ENCODE assay signal across 27 cellular contexts in genomic region chr16:61460020-61460419, GRCh38.
"Had no signal": no experiment of that assay in that cellular context is flagged by ENCODE, and none has a peak within 500 bp of the region (broad histone marks: within the 10 kb centered on the region; RNA-seq: fewer than 3 reads in every experiment).

No MANE protein-coding gene starts in this region.

- H3K4me1 ChIP-seq: stomach, suprapubic skin, testis, thyroid gland, tibial artery, tibial nerve, transverse colon, upper lobe of left lung, upper lobe of right lung, uterus, vagina had no signal

- FAIRE-seq: urothelium cell line had no signal

- H3K27me3 ChIP-seq: stomach, suprapubic skin, testis, thyroid gland, tibial artery, tibial nerve, transverse colon, upper lobe of left lung, upper lobe of right lung, uterus, vagina had no signal

- DNase-seq: stimulated activated CD4-positive, alpha-beta T cell treated with anti-CD3 and anti-CD28 coated beads, Interleukin-2, amount 100 ng/mL, for 48 hours; stimulated activated CD4-positive, alpha-beta T cell treated with anti-CD3 and anti-CD28 coated beads, Interleukin-4, amount 100 ng/mL, for 1 hour; stimulated activated CD4-positive, alpha-beta T cell treated with anti-CD3 and anti-CD28 coated beads, Interleukin-4, amount 100 ng/mL, for 24 hours; stimulated activated CD4-positive, alpha-beta T cell treated with anti-CD3 and anti-CD28 coated beads, Interleukin-4, amount 100 ng/mL, for 4 hours; stimulated activated CD8-positive, alpha-beta memory T cell treated with anti-CD3 and anti-CD28 coated beads, Interleukin-4, amount 100 ng/mL, for 48 hours; stimulated activated naive B cell treated with anti-CD40 and anti-IgM and Interleukin-4, amounts not matched to agents 10 μg/mL and 1 μg/mL and 100 μg/mL, for 72 hours; stimulated activated naive CD4-positive, alpha-beta T cell; stimulated activated naive CD4-positive, alpha-beta T cell treated with Interleukin-2 at 50 U/mL for 16 hours; stimulated activated naive CD8-positive, alpha-beta T cell treated with anti-CD3 and anti-CD28 coated beads, Interleukin-15, amount 100 ng/mL, for 72 hours; stimulated activated naive CD8-positive, alpha-beta T cell treated with anti-CD3 and anti-CD28 coated beads, Interleukin-15, Interleukin-2, amounts not matched to agents 100 U/mL and 50 U/mL, for 24 hours; stomach; substantia nigra; testis; thyroid gland; tibial artery; transverse colon; trophoblast cell; upper lobe of left lung; upper lobe of right lung; uterus had no signal

- ATAC-seq: stimulated activated effector memory CD8-positive, alpha-beta T cell treated with anti-CD3 and anti-CD28 coated beads, Interleukin-12 subunit alpha, Interleukin-12 subunit beta, amount 100 ng/mL, for 72 hours; stimulated activated memory B cell treated with anti-CD40 and anti-IgM and Interleukin-4, amounts not matched to agents 10 μg/mL and 1 μg/mL and 100 μg/mL, for 72 hours; stimulated activated naive B cell treated with anti-CD40 and anti-IgM and Interleukin-4, amounts not matched to agents 10 μg/mL and 1 μg/mL and 100 μg/mL, for 72 hours; stimulated activated naive CD8-positive, alpha-beta T cell treated with anti-CD3 and anti-CD28 coated beads, Interleukin-15, amount 100 ng/mL, for 72 hours; stimulated activated naive CD8-positive, alpha-beta T cell treated with anti-CD3 and anti-CD28 coated beads, Interleukin-15, Interleukin-2, amounts not matched to agents 100 U/mL and 50 U/mL, for 24 hours; upper lobe of right lung had no signal

- H3K27ac ChIP-seq: stomach, suprapubic skin, testis, thoracic aorta, thyroid gland, tibial artery, tibial nerve, transverse colon, upper lobe of left lung, upper lobe of right lung, uterus, vagina had no signal

- H3K4me3 ChIP-seq: stomach, suprapubic skin, testis, thoracic aorta, thyroid gland, tibial artery, tibial nerve, transverse colon, upper lobe of left lung, upper lobe of right lung, uterus, vagina had no signal

- H3K36me3 ChIP-seq: stomach, suprapubic skin, thoracic aorta, thyroid gland, tibial artery, tibial nerve, transverse colon, upper lobe of left lung, upper lobe of right lung, uterus, vagina had no signal

- H3K9me3 ChIP-seq: suprapubic skin, testis, thyroid gland, transverse colon, upper lobe of right lung, uterus, vagina had no signal
